Comparison of ENCODE assay signal across 7 cellular contexts in the genomic region with DNA sequence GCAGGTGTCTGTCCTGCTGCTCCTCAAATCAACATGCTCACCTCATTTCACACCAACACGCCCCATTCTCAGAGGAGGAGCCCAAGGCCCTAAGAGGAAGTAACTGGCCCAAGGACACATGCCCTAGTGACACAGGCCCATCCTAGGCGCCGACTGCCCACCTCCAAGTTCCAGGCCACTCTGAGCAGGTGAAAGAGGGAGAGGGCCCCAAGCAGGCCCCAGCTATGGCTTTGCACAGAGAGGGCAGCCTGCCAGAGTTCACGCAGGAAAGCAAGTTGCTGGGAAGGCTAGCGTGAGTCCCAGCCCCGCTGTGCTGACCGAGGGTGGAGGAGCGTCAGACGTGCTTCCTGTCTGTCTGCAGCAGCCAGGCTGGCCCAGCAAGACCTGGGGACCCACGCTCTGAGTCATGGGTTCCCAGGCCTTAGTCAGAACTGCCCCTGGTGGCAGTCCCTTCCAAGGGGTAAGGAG. TPM values are rescaled to one million over a fixed set of nuclear protein-coding genes. Genes with fewer than 3 reads are reported as not detected.
DNase-seq lines count a peak whose midpoint lies in the region; ATAC-seq and TF ChIP-seq lines count a peak whose summit lies in the region.
"Not testable (repeated sequence)": the region's sequence is repeated elsewhere in the genome, so short reads cannot be mapped to it uniquely, and the experiment has no call there.

No MANE protein-coding gene starts in this region.

- not testable (repeated sequence) for H3K4me3 ChIP-seq in SJCRH30; brain microvascular endothelial cell (ENCODE audit: low read depth, low read length); fibroblast of the aortic adventitia (ENCODE audit: low read depth, low read length); right lobe of liver

- DNase-seq in SJCRH30 (peak; percentile 10 to 20), brain microvascular endothelial cell (peak; percentile 75), fibroblast of the aortic adventitia (ENCODE audit: low read depth) (peak; percentile 6), pulmonary artery endothelial cell (ENCODE audit: low read depth, low spot score) (peak; percentile 13)
- not testable (repeated sequence) for DNase-seq in right lobe of liver

- not testable (repeated sequence) for H3K27ac ChIP-seq in SJCRH30, right lobe of liver
- peak overlapping the region; percentile 53 for H3K27ac ChIP-seq in brain microvascular endothelial cell

- in situ Hi-C loops in brain microvascular endothelial cell (cut with HindIII; ENCODE audit: low pct_ligation_motif_present, low sequenced_read_pairs): not testable (repeated sequence)

- not testable (repeated sequence) for H3K36me3 ChIP-seq in SJCRH30; brain microvascular endothelial cell (replicated peaks); right lobe of liver

- TF ChIP-seq CTCF in brain microvascular endothelial cell (IDR thresholded peaks at IDR 0.05; ENCODE audit: low read depth, low read length, missing control alignments): peak; percentile 4
- TF ChIP-seq CTCF in fibroblast of the aortic adventitia (IDR thresholded peaks at IDR 0.05; ENCODE audit: insufficient read depth, low read length); right lobe of liver (IDR thresholded peaks at IDR 0.05): not testable (repeated sequence)

- no CpG with 5 or more reads among the region's 10 CpGs for WGBS in right lobe of liver (ENCODE audit: insufficient coverage, low coverage, low lambda C conversion rate, missing lambda C conversion rate)

- ATAC-seq in GM18861 (IDR thresholded peaks at IDR 0.05; ENCODE audit: unreplicated experiment) (peak; percentile 47), HG02981 (IDR thresholded peaks at IDR 0.05; ENCODE audit: unreplicated experiment) (peak; percentile 36), right lobe of liver (peak; percentile 28 to 67 (median 53))

- not testable (repeated sequence) for H3K27me3 ChIP-seq in SJCRH30; brain microvascular endothelial cell (replicated peaks); right lobe of liver

- intact Hi-C loops in right lobe of liver (cut with DNase I): not testable (repeated sequence)

- not testable (repeated sequence) for TF ChIP-seq POLR2A in right lobe of liver (IDR thresholded peaks at IDR 0.05)

- H3K4me1 ChIP-seq in SJCRH30, right lobe of liver: not testable (repeated sequence)

- not testable (repeated sequence) for H3K9me3 ChIP-seq in SJCRH30 (replicated peaks); right lobe of liver

RNA-seq across cellular contexts. Expression of gene GOLGA6L10, which starts 13.1 kb away (rescaled TPM):
- 0.10 TPM in 1 of 2 replicates, not detected in the other for total RNA-seq in SJCRH30 (2014; rRNA removed; shearing (Covaris generic))
- total RNA-seq in fibroblast of the aortic adventitia (ENCODE audit: low replicate concordance) (0.45 and 0.49 TPM in 2 replicates), right lobe of liver (under 1 TPM; 0.06 to 0.93 (median 0.38) TPM), pulmonary artery endothelial cell (0.20 and 0.92 TPM in 2 replicates)
